11 cellular contexts compared by ENCODE assay signal in the genomic region with DNA sequence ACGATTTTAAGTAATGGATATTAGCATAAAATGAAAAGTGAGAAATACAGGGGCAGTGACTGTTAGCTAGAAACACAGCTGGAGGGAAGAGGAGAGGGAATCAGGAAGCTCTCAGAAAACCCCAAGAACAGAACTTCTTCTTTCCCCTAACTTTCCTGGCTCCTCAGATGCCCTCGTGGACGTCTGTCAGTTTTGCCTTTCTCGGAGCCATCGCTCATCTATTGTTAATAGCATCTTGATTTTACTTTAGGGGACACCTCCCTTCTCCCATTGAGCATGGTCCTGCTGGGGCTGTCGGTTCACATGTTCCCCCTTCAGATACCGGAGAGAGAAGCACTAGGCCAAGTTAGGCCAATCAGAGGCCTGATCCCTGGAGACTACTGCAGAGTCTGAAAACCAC. TPM values are rescaled to one million over a fixed set of nuclear protein-coding genes. Genes with fewer than 3 reads are reported as not detected.
A peak's percentile ranks its signal among the peaks of the same experiment; 100 is the strongest.
DNase-seq lines count a peak whose midpoint lies in the region; ATAC-seq and TF ChIP-seq lines count a peak whose summit lies in the region.
"Had no signal": no experiment of that assay in that cellular context is flagged by ENCODE, and none has a peak within 500 bp of the region (broad histone marks: within the 10 kb centered on the region; RNA-seq: fewer than 3 reads in every experiment).

No MANE protein-coding gene starts in this region.

- no peak overlapping the region for H3K27ac Mint-ChIP-seq in activated naive CD4-positive, alpha-beta T cell treated with anti-CD3 and anti-CD28 coated beads, Interleukin-2, amount 50 U/mL, for 72 hours
- no peak overlapping the region for H3K27ac Mint-ChIP-seq in activated T-cell treated with anti-CD3 and anti-CD28 coated beads, Interleukin-2, amount 50 U/mL, for 24 hours
- H3K27ac Mint-ChIP-seq: activated naive CD4-positive, alpha-beta T cell treated with anti-CD3 and anti-CD28 coated beads for 36 hours had no signal

- H3K36me3 ChIP-seq in muscle layer of duodenum (ENCODE audit: control insufficient read depth in 1 of 2, insufficient read depth in 2 of 2, low read length in 2 of 2), result no peaks in the 10 kb centered on the region
- H3K36me3 ChIP-seq in left ventricle myocardium inferior, result no peaks in the 10 kb centered on the region

- no peak overlapping the region for H3K4me3 Mint-ChIP-seq in activated T-cell treated with anti-CD3 and anti-CD28 coated beads, Interleukin-2, amount 50 U/mL, for 24 hours

- no peak overlapping the region for H3K4me3 ChIP-seq in HL-60 (replicated peaks; ENCODE audit: insufficient read depth, low read length)
- H3K4me3 ChIP-seq in muscle layer of duodenum (ENCODE audit: low read depth in 1 of 2, low read length in 2 of 2), result no peak overlapping the region
- H3K4me3 ChIP-seq in left ventricle myocardium inferior, result no peak overlapping the region

- H3K9me3 ChIP-seq in muscle layer of duodenum (ENCODE audit: control insufficient read depth in 1 of 2, low read length in 2 of 2), result no peaks in the 10 kb centered on the region
- no peaks in the 10 kb centered on the region for H3K9me3 ChIP-seq in left ventricle myocardium inferior (replicated peaks)

- H3K27me3 ChIP-seq in HL-60 (ENCODE audit: insufficient read depth, poor library complexity, severe bottlenecking) (no peaks in the 10 kb centered on the region), muscle layer of duodenum (ENCODE audit: low read depth, low read length) (no peaks in the 10 kb centered on the region), left ventricle myocardium inferior (ENCODE audit: low read depth) (no peaks in the 10 kb centered on the region)

- no peak for ATAC-seq in activated naive CD4-positive, alpha-beta T cell treated with anti-CD3 and anti-CD28 coated beads, Interleukin-2, amount 50 U/mL, for 72 hours

- peaks cover 5% of the 10 kb centered on the region for H3K27me3 Mint-ChIP-seq in activated T-cell treated with anti-CD3 and anti-CD28 coated beads, Interleukin-2, amount 50 U/mL, for 24 hours

- no peak for TF ChIP-seq CTCF in HL-60 (IDR thresholded peaks at IDR 0.05; ENCODE audit: insufficient read depth, low read length)
- TF ChIP-seq CTCF in left ventricle myocardium inferior (IDR thresholded peaks at IDR 0.05; ENCODE audit: borderline replicate concordance), result no peak

- H3K27ac ChIP-seq in HL-60 (replicated peaks), result peak overlapping the region; percentile 68
- peak overlapping the region; percentile 14 for H3K27ac ChIP-seq in muscle layer of duodenum (ENCODE audit: low read length)
- H3K27ac ChIP-seq in left ventricle myocardium inferior (replicated peaks), result no peak overlapping the region

- peaks cover 23% of the 10 kb centered on the region for H3K4me1 Mint-ChIP-seq in activated T-cell treated with anti-CD3 and anti-CD28 coated beads, Interleukin-2, amount 50 U/mL, for 24 hours (ENCODE audit: low read depth)

- no peaks in the 10 kb centered on the region for H3K36me3 Mint-ChIP-seq in activated naive CD4-positive, alpha-beta T cell treated with anti-CD3 and anti-CD28 coated beads, Interleukin-2, amount 50 U/mL, for 72 hours
- no peaks in the 10 kb centered on the region for H3K36me3 Mint-ChIP-seq in activated T-cell treated with anti-CD3 and anti-CD28 coated beads, Interleukin-2, amount 50 U/mL, for 24 hours (ENCODE audit: low read depth)

- no peaks in the 10 kb centered on the region for H3K9me3 Mint-ChIP-seq in activated naive CD4-positive, alpha-beta T cell treated with anti-CD3 and anti-CD28 coated beads, Interleukin-2, amount 50 U/mL, for 72 hours
- H3K9me3 Mint-ChIP-seq in activated T-cell treated with anti-CD3 and anti-CD28 coated beads, Interleukin-2, amount 50 U/mL, for 24 hours, result no peaks in the 10 kb centered on the region
- H3K9me3 Mint-ChIP-seq: activated naive CD4-positive, alpha-beta T cell treated with anti-CD3 and anti-CD28 coated beads for 36 hours had no signal

- H3K4me1 ChIP-seq in muscle layer of duodenum (ENCODE audit: control insufficient read depth in 1 of 2, insufficient read depth in 2 of 2, low read length in 2 of 2) (peaks cover 3 to 11% of the 10 kb centered on the region in 2 donors), left ventricle myocardium inferior (peaks cover 4% of the 10 kb centered on the region)

- peak; percentile 59 for DNase-seq in CD1c-positive myeloid dendritic cell (ENCODE audit: extremely low spot score)
- DNase-seq in HL-60 (ENCODE audit: low read depth in 1 of 2, low spot score in 1 of 2), result peak in 1 of 2 experiments; percentile 52
- DNase-seq in SKM-1 treated with dmso at 0.1 percent for 144 hours (lab: John Stamatoyannopoulos, UW; ENCODE audit: unreplicated experiment), result peak; percentile 31
- DNase-seq in nucleus accumbens (lab: John Stamatoyannopoulos, UW), result no peak
- no peak for DNase-seq in activated naive CD4-positive, alpha-beta T cell treated with anti-CD3 and anti-CD28 coated beads, Interleukin-2, amount 50 U/mL, for 72 hours (ENCODE audit: low spot score in 2 of 2)
- DNase-seq in left ventricle myocardium inferior, result no peak
- DNase-seq in activated T-cell treated with anti-CD3 and anti-CD28 coated beads, Interleukin-2, amount 50 U/mL, for 24 hours, result no peak
- DNase-seq: NCI-H1694 had no signal

- intact Hi-C loops in left ventricle myocardium inferior (cut with micrococcal nuclease), result loop anchor here (5.0 kb wide), 1 partner anchor 80 kb away; no protein-coding TSS in a partner anchor

RNA-seq across cellular contexts. Expression of a gene that starts 2.3 kb away (rescaled TPM):
- 1 to 10 TPM in 1 of 2 donors, under 1 TPM in 1; 0.88 to 1.4 TPM for total RNA-seq in activated naive CD4-positive, alpha-beta T cell treated with anti-CD3 and anti-CD28 coated beads, Interleukin-2, amount 50 U/mL, for 72 hours
- total RNA-seq in left ventricle myocardium inferior, result 4.8 TPM
- total RNA-seq: HepG2 had no signal

RNA-seq across cellular contexts. Expression of a gene that starts 43.0 kb away (rescaled TPM):
- total RNA-seq in activated naive CD4-positive, alpha-beta T cell treated with anti-CD3 and anti-CD28 coated beads, Interleukin-2, amount 50 U/mL, for 72 hours, result not detected
- total RNA-seq in left ventricle myocardium inferior, result 8.0 TPM
- total RNA-seq: activated naive CD4-positive, alpha-beta T cell treated with anti-CD3 and anti-CD28 coated beads for 36 hours; HepG2 had no signal

Comparison
In these comparisons a context has a peak if more than half of its experiments do, and no peak if none do; other contexts are left out.
1. DNase-seq: peak in CD1c-positive myeloid dendritic cell (single experiment) and SKM-1 treated with dmso at 0.1 percent for 144 hours (single experiment); none in nucleus accumbens (0 of 56), activated naive CD4-positive, alpha-beta T cell treated with anti-CD3 and anti-CD28 coated beads, Interleukin-2, amount 50 U/mL, for 72 hours (0 of 2), left ventricle myocardium inferior (single experiment) and activated T-cell treated with anti-CD3 and anti-CD28 coated beads, Interleukin-2, amount 50 U/mL, for 24 hours (single experiment).